Comparison of ENCODE assay signal across 8 cellular contexts in the genomic region with DNA sequence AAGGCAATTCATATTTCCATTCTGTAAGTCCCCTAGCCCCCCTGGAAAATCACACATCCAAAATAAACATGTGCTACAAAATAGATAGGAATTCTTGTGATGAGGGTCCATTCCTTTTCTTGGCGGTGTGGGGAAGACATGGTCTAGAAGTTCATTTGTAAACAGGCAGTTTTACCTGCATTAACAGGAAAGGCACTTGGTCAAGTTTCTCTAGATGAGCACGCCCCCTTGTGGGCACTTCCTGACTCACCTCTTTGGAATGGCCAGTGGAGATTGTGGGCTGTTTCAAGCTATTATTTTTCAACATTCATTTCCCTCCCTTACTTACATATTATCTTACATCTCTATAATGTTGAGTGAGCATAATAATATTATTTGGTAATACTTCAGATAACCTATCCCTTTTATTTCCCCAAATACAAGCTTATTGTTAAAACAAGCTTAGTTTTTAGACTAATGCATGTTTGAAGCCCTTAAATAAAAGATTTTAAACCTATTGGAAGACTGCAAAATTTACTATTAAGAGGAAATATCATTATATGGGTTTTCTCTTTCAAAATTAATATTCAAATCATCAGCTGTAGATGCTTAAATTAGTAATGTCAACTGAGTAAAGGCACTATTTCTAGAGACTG.
DNase-seq lines count a peak whose midpoint lies in the region; ATAC-seq and TF ChIP-seq lines count a peak whose summit lies in the region.

No MANE protein-coding gene starts in this region.

- peak; percentile 82 for ATAC-seq in GM21381 (IDR thresholded peaks at IDR 0.05; ENCODE audit: unreplicated experiment)
- peak in 3 of 4 donors; percentile 41 to 58 (median 49) for ATAC-seq in heart left ventricle
- ATAC-seq in HG02973 (IDR thresholded peaks at IDR 0.05; ENCODE audit: unreplicated experiment): no peak

- no peaks in the 10 kb centered on the region for H3K27me3 ChIP-seq in heart left ventricle

- H3K4me1 ChIP-seq in heart left ventricle: peaks cover 0 to 3% (median 0%) of the 10 kb centered on the region in 12 donors

- H3K27ac ChIP-seq in SK-N-MC: no peak overlapping the region
- no peak overlapping the region for H3K27ac ChIP-seq in heart left ventricle

- H3K9ac ChIP-seq in SK-N-MC (ENCODE audit: insufficient read length): no peak overlapping the region

- no peak for TF ChIP-seq POLR2A in heart left ventricle (IDR thresholded peaks at IDR 0.05)

- 4 to 13% (median 10%) methylated on average over 2 of the region's 2 CpGs for WGBS in heart left ventricle, 4 donors

- H3K4me3 ChIP-seq in SK-N-MC (no peak overlapping the region), heart left ventricle (no peak overlapping the region)

- peak; percentile 20 for DNase-seq in DMS114 treated with DMSO at 0.1 percent for 48 hours (lab: John Stamatoyannopoulos, UW; ENCODE audit: unreplicated experiment)
- DNase-seq in LHCN-M2 (ENCODE audit: low read depth): peak; percentile 58
- DNase-seq in SK-N-MC (ENCODE audit: low read depth, low spot score): peak; percentile 10
- DNase-seq in activated naive CD4-positive, alpha-beta T cell treated with anti-CD3 and anti-CD28 coated beads, Interleukin-2, amount 10 ng/mL, durations not matched to agents 7 days and 5 days: peak; percentile 82
- DNase-seq in heart left ventricle: peak; percentile 45 to 75 (median 58)
- peak; percentile 22 for DNase-seq in putamen (ENCODE audit: low spot score)

- H3K9me3 Mint-ChIP-seq in activated naive CD4-positive, alpha-beta T cell treated with anti-CD3 and anti-CD28 coated beads, Interleukin-2, amount 10 ng/mL, durations not matched to agents 7 days and 5 days: no peaks in the 10 kb centered on the region

- intact Hi-C loops in heart left ventricle (cut with DNase I): loop anchor here in 9 of 10 donors (2.0 to 10.0 kb wide), 8 partner anchors 84 to 429 kb away; no protein-coding TSS in a partner anchor

- no peak overlapping the region for H3K4me3 Mint-ChIP-seq in activated naive CD4-positive, alpha-beta T cell treated with anti-CD3 and anti-CD28 coated beads, Interleukin-2, amount 10 ng/mL, durations not matched to agents 7 days and 5 days

- CTCF ChIA-PET in activated naive CD4-positive, alpha-beta T cell treated with anti-CD3 and anti-CD28 coated beads, Interleukin-2, amount 10 ng/mL, durations not matched to agents 7 days and 5 days (lab: Charles Lee): interaction anchor here (0.6 to 2.7 kb wide), 33 partner anchors 9 to 577 kb away, joined by 3 to 35 read pairs (median 4); no protein-coding TSS in a partner anchor

- H3K36me3 Mint-ChIP-seq in activated naive CD4-positive, alpha-beta T cell treated with anti-CD3 and anti-CD28 coated beads, Interleukin-2, amount 10 ng/mL, durations not matched to agents 7 days and 5 days: no peaks in the 10 kb centered on the region

- no peak overlapping the region for H3K27ac Mint-ChIP-seq in activated naive CD4-positive, alpha-beta T cell treated with anti-CD3 and anti-CD28 coated beads, Interleukin-2, amount 10 ng/mL, durations not matched to agents 7 days and 5 days

- H3K36me3 ChIP-seq in SK-N-MC (ENCODE audit: insufficient read depth, low read length) (no peaks in the 10 kb centered on the region), heart left ventricle (no peaks in the 10 kb centered on the region)

- H3K4me1 Mint-ChIP-seq in activated naive CD4-positive, alpha-beta T cell treated with anti-CD3 and anti-CD28 coated beads, Interleukin-2, amount 10 ng/mL, durations not matched to agents 7 days and 5 days: no peaks in the 10 kb centered on the region

- no peaks in the 10 kb centered on the region for H3K27me3 Mint-ChIP-seq in activated naive CD4-positive, alpha-beta T cell treated with anti-CD3 and anti-CD28 coated beads, Interleukin-2, amount 10 ng/mL, durations not matched to agents 7 days and 5 days

- TF ChIP-seq CTCF in heart left ventricle (IDR thresholded peaks at IDR 0.05): peak; percentile 70 to 86 (median 82)

- H3K9me3 ChIP-seq in SK-N-MC (ENCODE audit: low read depth, low read length) (no peaks in the 10 kb centered on the region), heart left ventricle (no peaks in the 10 kb centered on the region)

Comparison
In these comparisons a context has a peak if more than half of its experiments do, and no peak if none do; other contexts are left out.
1. DNase-seq: peak in every context shown above with its lines; median percentile 82 in activated naive CD4-positive, alpha-beta T cell treated with anti-CD3 and anti-CD28 coated beads, Interleukin-2, amount 10 ng/mL, durations not matched to agents 7 days and 5 days; 58 in LHCN-M2; 58 in heart left ventricle; 22 in putamen; 20 in DMS114 treated with DMSO at 0.1 percent for 48 hours; 10 in SK-N-MC.